Comparison of ENCODE assay signal across 11 cellular contexts in genomic region chr3:138113309-138113708, GRCh38. TPM values are rescaled to one million over a fixed set of nuclear protein-coding genes. Genes with fewer than 3 reads are reported as not detected.
DNase-seq lines count a peak whose midpoint lies in the region; ATAC-seq and TF ChIP-seq lines count a peak whose summit lies in the region.
"Had no signal": no experiment of that assay in that cellular context is flagged by ENCODE, and none has a peak within 500 bp of the region (broad histone marks: within the 10 kb centered on the region; RNA-seq: fewer than 3 reads in every experiment).

No MANE protein-coding gene starts in this region.

- H4K20me1 ChIP-seq in PC-9 (ENCODE audit: insufficient read depth), result no peaks in the 10 kb centered on the region

- ATAC-seq in gastroesophageal sphincter, result no peak

- POLR2A ChIA-PET in PC-9 (lab: Charles Lee; ENCODE audit: unreplicated experiment), result no interaction called here

- no peak overlapping the region for H3K4me3 Mint-ChIP-seq in glutamatergic neuron (ENCODE audit: unreplicated experiment)
- H3K4me3 Mint-ChIP-seq: B cell had no signal

- H3K4me1 ChIP-seq in PC-9 (replicated peaks; ENCODE audit: insufficient read depth) (peaks cover 13% of the 10 kb centered on the region), gastroesophageal sphincter (peaks cover 0 to 37% (median 0%) of the 10 kb centered on the region in 3 donors), subcutaneous abdominal adipose tissue (ENCODE audit: control insufficient read depth in 5 of 5, insufficient read depth in 5 of 5, low read length in 5 of 5) (peaks cover 6 to 45% (median 38%) of the 10 kb centered on the region in 5 donors)

- no peak for TF ChIP-seq POLR2A in gastroesophageal sphincter (IDR thresholded peaks at IDR 0.05)

- H3K27ac Mint-ChIP-seq in glutamatergic neuron (ENCODE audit: unreplicated experiment), result no peak overlapping the region
- H3K27ac Mint-ChIP-seq: B cell had no signal

- DNase-seq in NCI-H2227 (lab: John Stamatoyannopoulos, UW; ENCODE audit: unreplicated experiment) (peak; percentile 25), NCI-H2227 treated with DMSO at 0.1 percent for 48 hours (lab: John Stamatoyannopoulos, UW) (no peak), PC-9 (no peak), glutamatergic neuron (no peak)
- DNase-seq in stimulated activated CD4-positive, alpha-beta T cell treated with anti-CD3 and anti-CD28 coated beads, Interleukin-2, amount 100 ng/mL, for 24 hours, result no peak
- DNase-seq in activated CD4-positive, alpha-beta T cell treated with anti-CD3 and anti-CD28 coated beads for 48 hours, result no peak
- DNase-seq: activated gamma-delta T cell, nucleus accumbens had no signal

- no peak overlapping the region for H3K27ac ChIP-seq in PC-9
- H3K27ac ChIP-seq in gastroesophageal sphincter, result peak overlapping the region in 3 of 4 donors; percentile 91 to 94 (median 93)
- peak overlapping the region; percentile 84 for H3K27ac ChIP-seq in subcutaneous abdominal adipose tissue (ENCODE audit: low read depth, low read length)

- no peaks in the 10 kb centered on the region for H3K27me3 ChIP-seq in PC-9 (ENCODE audit: insufficient read depth, low read depth)
- no peaks in the 10 kb centered on the region for H3K27me3 ChIP-seq in gastroesophageal sphincter
- no peaks in the 10 kb centered on the region for H3K27me3 ChIP-seq in subcutaneous abdominal adipose tissue (ENCODE audit: control insufficient read depth in 5 of 5, insufficient read depth in 4 of 5, low read length in 5 of 5)

- no peaks in the 10 kb centered on the region for H3K36me3 Mint-ChIP-seq in glutamatergic neuron (ENCODE audit: unreplicated experiment)

- no peak overlapping the region for H2AFZ ChIP-seq in PC-9

- TF ChIP-seq EP300 in gastroesophageal sphincter (IDR thresholded peaks at IDR 0.05), result no peak

- CTCF ChIA-PET in PC-9 (lab: Charles Lee), result interaction anchor here (0.7 kb wide), 1 partner anchor 12 kb away, joined by 3 read pairs; no protein-coding TSS in a partner anchor

- peaks cover 14% of the 10 kb centered on the region; the same call in 1 of the 2 replicates for H3F3A ChIP-seq in PC-9 (ENCODE audit: insufficient read depth, low read depth)

- no peaks in the 10 kb centered on the region for H3K9me3 Mint-ChIP-seq in glutamatergic neuron (ENCODE audit: unreplicated experiment)

- peaks cover 2% of the 10 kb centered on the region for H3K4me1 Mint-ChIP-seq in glutamatergic neuron (ENCODE audit: low read depth, unreplicated experiment)

- H3K4me3 ChIP-seq in PC-9 (no peak overlapping the region), gastroesophageal sphincter (no peak overlapping the region), subcutaneous abdominal adipose tissue (ENCODE audit: low read depth in 1 of 5, low read length in 5 of 5) (peak overlapping the region in 2 of 5 donors; percentile 13)

- H3K27me3 Mint-ChIP-seq in glutamatergic neuron (ENCODE audit: unreplicated experiment), result peaks cover 4% of the 10 kb centered on the region

- peak overlapping the region; percentile 86 for H3K4me2 ChIP-seq in PC-9

- H3K9me3 ChIP-seq in PC-9 (ENCODE audit: insufficient read depth, low read depth) (no peaks in the 10 kb centered on the region), gastroesophageal sphincter (no peaks in the 10 kb centered on the region), subcutaneous abdominal adipose tissue (ENCODE audit: control insufficient read depth in 5 of 5, low read length in 5 of 5) (no peaks in the 10 kb centered on the region)

- H3K36me3 ChIP-seq in PC-9 (ENCODE audit: low read depth), result no peaks in the 10 kb centered on the region
- H3K36me3 ChIP-seq in gastroesophageal sphincter, result peaks cover 0 to 13% of the 10 kb centered on the region in 2 donors
- H3K36me3 ChIP-seq in subcutaneous abdominal adipose tissue (ENCODE audit: control insufficient read depth in 5 of 5, insufficient read depth in 5 of 5, low read length in 5 of 5), result peaks cover 0 to 4% (median 0%) of the 10 kb centered on the region in 5 donors

- intact Hi-C loops in PC-9 (cut with micrococcal nuclease; ENCODE audit: unreplicated experiment), result no loop called here

- peaks cover 8% of the 10 kb centered on the region; the same call in 1 of the 2 replicates for H3K79me2 ChIP-seq in PC-9 (ENCODE audit: low read depth)

- TF ChIP-seq CTCF in PC-9 (conservative IDR thresholded peaks at IDR 0.05) (no peak), gastroesophageal sphincter (IDR thresholded peaks at IDR 0.05) (no peak), glutamatergic neuron (IDR thresholded peaks at IDR 0.05; ENCODE audit: partially characterized antibody, unreplicated experiment) (no peak)

- no CpG with 5 or more reads among the region's 1 CpG for WGBS in gastroesophageal sphincter (ENCODE audit: low coverage in 1 of 2), 2 donors

- no TSS peak for BruUV-seq in PC-9 (replicated peaks; lab: Mats Ljungman, UMichigan)

- H3K9me2 ChIP-seq in PC-9 (ENCODE audit: insufficient read depth), result no peaks in the 10 kb centered on the region

- no peak overlapping the region for H3K9ac ChIP-seq in subcutaneous abdominal adipose tissue (ENCODE audit: low read length in 5 of 5)

RNA-seq across cellular contexts. Expression of gene DZIP1L, which starts 2.1 kb away (rescaled TPM):
- 2.3 and 6.1 TPM in 2 replicates for total RNA-seq in PC-9 (2021)
- total RNA-seq in gastroesophageal sphincter, result 10 to 100 TPM in 3 of 4 donors, 1 to 10 TPM in 1; 5.3 to 47.9 (median 18.6) TPM
- 3.3 TPM for total RNA-seq in glutamatergic neuron (ENCODE audit: unreplicated experiment)
- total RNA-seq: B cell had no signal

RNA-seq across cellular contexts. Expression of gene A4GNT, which starts 18.9 kb away (rescaled TPM):
- not detected in 2 replicates for total RNA-seq in PC-9 (2021)
- total RNA-seq in gastroesophageal sphincter, result under 1 TPM in 1 of 4 donors, not detected in 3; 0.46 TPM
- total RNA-seq in glutamatergic neuron (ENCODE audit: unreplicated experiment), result not detected
- total RNA-seq: B cell had no signal
